Comparison of ENCODE assay signal across 8 cellular contexts in genomic region chr21:22791986-22792560, GRCh38.
DNase-seq lines count a peak whose midpoint lies in the region; ATAC-seq, FAIRE-seq and TF ChIP-seq lines count a peak whose summit lies in the region.

No MANE protein-coding gene starts in this region.

- intact Hi-C loops in endothelial cell of umbilical vein (cut with micrococcal nuclease), result loop anchor here (1.0 to 5.0 kb wide), 7 partner anchors 109 to 1793 kb away; no protein-coding TSS in a partner anchor

- H2AFZ ChIP-seq in Loucy (ENCODE audit: low read length) (no peak overlapping the region), endothelial cell of umbilical vein (ENCODE audit: low read depth, low read length) (no peak overlapping the region), neural progenitor cell (replicated peaks) (no peak overlapping the region)

- H3F3A ChIP-seq in Loucy (ENCODE audit: low read depth) (no peaks in the 10 kb centered on the region), neural progenitor cell (ENCODE audit: low read depth) (no peaks in the 10 kb centered on the region)

- H3K4me1 ChIP-seq in Loucy (ENCODE audit: insufficient read depth, low read length, poor library complexity, severe bottlenecking) (no peaks in the 10 kb centered on the region), endothelial cell of umbilical vein (ENCODE audit: control insufficient read depth, extremely low read depth, insufficient read depth, low read length) (no peaks in the 10 kb centered on the region), neural progenitor cell (no peaks in the 10 kb centered on the region)

- no peaks in the 10 kb centered on the region for H3K9me3 ChIP-seq in Loucy (ENCODE audit: insufficient read depth, low read depth, low read length)
- H3K9me3 ChIP-seq in endothelial cell of umbilical vein (replicated peaks; ENCODE audit: control insufficient read depth, insufficient read depth, low read length), result no peaks in the 10 kb centered on the region
- no peaks in the 10 kb centered on the region for H3K9me3 ChIP-seq in neural progenitor cell (ENCODE audit: low read depth)

- no peaks in the 10 kb centered on the region for H3K9me1 ChIP-seq in endothelial cell of umbilical vein (replicated peaks; ENCODE audit: control insufficient read depth, extremely low read depth, insufficient read depth, low read length)

- no peak for FAIRE-seq in endothelial cell of umbilical vein (lab: Jason Lieb, UNC)

- H3K27ac Mint-ChIP-seq in neural progenitor cell, result no peak overlapping the region

- no peak overlapping the region for H3K4me2 ChIP-seq in Loucy (ENCODE audit: low read depth, low read length, poor library complexity, severe bottlenecking)
- H3K4me2 ChIP-seq in endothelial cell of umbilical vein (ENCODE audit: insufficient read depth, low read length), result no peak overlapping the region
- no peak overlapping the region for H3K4me2 ChIP-seq in neural progenitor cell

- H3K79me2 ChIP-seq in Loucy (ENCODE audit: insufficient read depth, low read length) (no peaks in the 10 kb centered on the region), endothelial cell of umbilical vein (ENCODE audit: control insufficient read depth, insufficient read depth, low read length) (no peaks in the 10 kb centered on the region), neural progenitor cell (ENCODE audit: low read depth) (no peaks in the 10 kb centered on the region)

- no peaks in the 10 kb centered on the region for H3K4me1 Mint-ChIP-seq in neural progenitor cell

- H4K20me1 ChIP-seq in Loucy (ENCODE audit: insufficient read depth, low read length, poor library complexity, severe bottlenecking) (no peaks in the 10 kb centered on the region), endothelial cell of umbilical vein (replicated peaks; ENCODE audit: control insufficient read depth, extremely low read depth, insufficient read depth, low read length) (no peaks in the 10 kb centered on the region), neural progenitor cell (ENCODE audit: low read depth) (no peaks in the 10 kb centered on the region)

- no peak for TF ChIP-seq POLR2A in endothelial cell of umbilical vein (IDR thresholded peaks at IDR 0.05; ENCODE audit: low read depth, low read length)

- H3K27me3 ChIP-seq in Loucy (ENCODE audit: insufficient read depth, low read length, poor library complexity, severe bottlenecking) (no peaks in the 10 kb centered on the region), endothelial cell of umbilical vein (ENCODE audit: control insufficient read depth in 2 of 2, insufficient read depth in 2 of 2, low read length in 2 of 2) (no peaks in the 10 kb centered on the region), neural progenitor cell (no peaks in the 10 kb centered on the region)

- H3K36me3 ChIP-seq in Loucy (ENCODE audit: insufficient read depth, low read length), result no peaks in the 10 kb centered on the region
- H3K36me3 ChIP-seq in endothelial cell of umbilical vein (ENCODE audit: control insufficient read depth in 2 of 2, extremely low read depth in 1 of 2, insufficient read depth in 2 of 2, low read length in 2 of 2), result no peaks in the 10 kb centered on the region
- no peaks in the 10 kb centered on the region for H3K36me3 ChIP-seq in neural progenitor cell

- ATAC-seq in HG02852 (IDR thresholded peaks at IDR 0.05; ENCODE audit: unreplicated experiment) (no peak), HG03196 (IDR thresholded peaks at IDR 0.05; ENCODE audit: unreplicated experiment) (no peak)

- POLR2A ChIA-PET in GM10248 (lab: Yijun Ruan, JAX) (no interaction called here), endothelial cell of umbilical vein (lab: Charles Lee) (no interaction called here)

- no peak overlapping the region for H3K4me3 Mint-ChIP-seq in neural progenitor cell

- CTCF ChIA-PET in GM10248 (lab: Yijun Ruan, JAX), result interaction anchor here (1.2 to 1.8 kb wide), 3 partner anchors 24 to 1774 kb away, joined by 3 to 7 read pairs (median 3); no protein-coding TSS in a partner anchor
- CTCF ChIA-PET in endothelial cell of umbilical vein (lab: Charles Lee), result interaction anchor here (0.8 to 2.0 kb wide), 23 partner anchors 10 to 1788 kb away, joined by 3 to 25 read pairs (median 5); no protein-coding TSS in a partner anchor

- no TSS peak for BruUV-seq in endothelial cell of umbilical vein (replicated peaks; lab: Mats Ljungman, UMichigan)

- H3K4me3 ChIP-seq in Loucy (ENCODE audit: low read length, poor library complexity, severe bottlenecking) (no peak overlapping the region), endothelial cell of umbilical vein (replicated peaks in 1 of 3; ENCODE audit: insufficient read depth in 1 of 3, low read depth in 1 of 3, low read length in 3 of 3) (no peak overlapping the region), neural progenitor cell (no peak overlapping the region)

- no peaks in the 10 kb centered on the region for H3K27me3 Mint-ChIP-seq in neural progenitor cell (ENCODE audit: insufficient read depth, low read depth)

- H3K27ac ChIP-seq in endothelial cell of umbilical vein (ENCODE audit: insufficient read depth, low read depth, low read length) (no peak overlapping the region), neural progenitor cell (no peak overlapping the region)

- DNase-seq in A172 (ENCODE audit: low spot score) (peak; percentile 38), GM10248 (ENCODE audit: extremely low spot score) (peak; percentile 31), RPMI7951 (ENCODE audit: low read depth) (peak; percentile 37), endothelial cell of umbilical vein (ENCODE audit: low read depth, low spot score) (peak; percentile 77), neural progenitor cell (ENCODE audit: low spot score) (peak; percentile 72)

- TF ChIP-seq CTCF in GM10248 (IDR thresholded peaks at IDR 0.05; ENCODE audit: control extremely low read depth, extremely low read depth, low read depth, missing control alignments), result peak; percentile 46
- TF ChIP-seq CTCF in Loucy (conservative IDR thresholded peaks at IDR 0.05; ENCODE audit: low read length), result peak; percentile 81
- peak; percentile 45 to 46 for TF ChIP-seq CTCF in endothelial cell of umbilical vein (IDR thresholded peaks at IDR 0.05; ENCODE audit: extremely low read depth in 1 of 2, insufficient read depth in 1 of 2, low read depth in 1 of 2, low read length in 2 of 2)
- peak; percentile 81 for TF ChIP-seq CTCF in neural progenitor cell (IDR thresholded peaks at IDR 0.05)

- no peaks in the 10 kb centered on the region for H3K36me3 Mint-ChIP-seq in neural progenitor cell

- no peaks in the 10 kb centered on the region for H3K9me2 ChIP-seq in Loucy (replicated peaks; ENCODE audit: low read depth, low read length)

- dilution Hi-C loops in endothelial cell of umbilical vein (cut with MboI; ENCODE audit: extremely low pct_ligation_motif_present, low sequenced_read_pairs), result no loop called here

- no peak overlapping the region for H3K9ac ChIP-seq in Loucy (ENCODE audit: low read depth, low read length, poor library complexity, severe bottlenecking)
- H3K9ac ChIP-seq in endothelial cell of umbilical vein (replicated peaks; ENCODE audit: extremely low read depth, insufficient read depth, low read length), result no peak overlapping the region
- no peak overlapping the region for H3K9ac ChIP-seq in neural progenitor cell

- peaks cover 1% of the 10 kb centered on the region for H3K9me3 Mint-ChIP-seq in neural progenitor cell

TF ChIP-seq in endothelial cell of umbilical vein, 7 proteins besides CTCF, POLR2A, EP300 and RAD21:
- TF ChIP-seq POLR2AphosphoS5 (IDR thresholded peaks at IDR 0.05; ENCODE audit: insufficient read depth, low read depth, low read length), result no peak
- TF ChIP-seq MYC (IDR thresholded peaks at IDR 0.05; ENCODE audit: low read depth, low read length), result no peak
- TF ChIP-seq EZH2 (IDR thresholded peaks at IDR 0.05; ENCODE audit: borderline replicate concordance, low read depth, low read length, severe bottlenecking), result no peak
- no peak for TF ChIP-seq FOS (IDR thresholded peaks at IDR 0.05; ENCODE audit: borderline replicate concordance, insufficient read depth, low read length)
- TF ChIP-seq JUN (IDR thresholded peaks at IDR 0.05; ENCODE audit: borderline replicate concordance, insufficient read depth, insufficient read length, low read depth), result no peak
- no peak for TF ChIP-seq GATA2 (IDR thresholded peaks at IDR 0.05; ENCODE audit: insufficient read depth, insufficient read length, low read depth, low read length)
